In the genomic region with DNA sequence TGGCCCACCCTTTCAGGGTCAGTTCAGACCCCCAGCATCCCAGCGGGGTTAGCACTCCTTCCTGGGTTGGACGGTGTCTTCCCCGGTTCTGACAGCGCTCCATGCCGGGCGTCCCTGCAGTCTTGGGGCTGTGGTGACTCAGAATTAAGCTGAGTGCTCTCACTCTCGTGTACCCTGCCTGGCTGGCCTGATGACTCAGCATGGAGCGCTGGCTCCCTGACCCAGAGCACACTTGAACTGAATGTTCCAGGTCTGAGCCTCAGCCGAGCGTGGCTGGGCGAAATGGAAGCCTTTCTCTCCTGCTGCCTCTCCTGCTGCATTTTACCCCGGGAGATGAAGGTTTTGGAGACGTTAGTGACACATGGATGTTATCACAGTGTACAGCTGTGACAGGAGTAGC, we compare ENCODE assay signal across 9 cellular contexts. TPM values are rescaled to one million over a fixed set of nuclear protein-coding genes. Genes with fewer than 3 reads are reported as not detected.
DNase-seq lines count a peak whose midpoint lies in the region; ATAC-seq, FAIRE-seq and TF ChIP-seq lines count a peak whose summit lies in the region.
"Had no signal": no experiment of that assay in that cellular context is flagged by ENCODE, and none has a peak within 500 bp of the region (broad histone marks: within the 10 kb centered on the region; RNA-seq: fewer than 3 reads in every experiment).

No MANE protein-coding gene starts in this region.

- peaks cover 57% of the 10 kb centered on the region for H3K4me1 Mint-ChIP-seq in activated naive CD8-positive, alpha-beta T cell treated with anti-CD3 and anti-CD28 coated beads, Interleukin-2, amount 50 U/mL, for 24 hours

- H3K27me3 ChIP-seq in HCT116 (ENCODE audit: insufficient read depth, low read length) (no peaks in the 10 kb centered on the region), ascending aorta (no peaks in the 10 kb centered on the region), right cardiac atrium (ENCODE audit: control insufficient read depth, insufficient read depth) (no peaks in the 10 kb centered on the region), gastrocnemius medialis (no peaks in the 10 kb centered on the region)

- in situ Hi-C loops in gastrocnemius medialis (cut with MboI; ENCODE audit: low sequenced_read_pairs in 4 of 4) = loop anchor here in 1 of 4 donors (10.0 kb wide), 1 partner anchor 63 kb away; a partner anchor contains a TSS

- H3K36me3 ChIP-seq in HCT116 (ENCODE audit: control insufficient read depth in 1 of 2, insufficient read depth in 2 of 2, low read length in 2 of 2) = peaks cover 10 to 51% of the 10 kb centered on the region in 2 experiments; a peak in 3 of 4 replicates
- H3K36me3 ChIP-seq in ascending aorta = peaks cover 0 to 13% of the 10 kb centered on the region in 2 donors
- H3K36me3 ChIP-seq in gastrocnemius medialis = no peaks in the 10 kb centered on the region

- H3K9me3 Mint-ChIP-seq in activated naive CD8-positive, alpha-beta T cell treated with anti-CD3 and anti-CD28 coated beads, Interleukin-2, amount 50 U/mL, for 24 hours = no peaks in the 10 kb centered on the region
- H3K9me3 Mint-ChIP-seq: activated naive CD8-positive, alpha-beta T cell treated with anti-CD3 and anti-CD28 coated beads, Interleukin-2, amount 10 ng/mL, durations not matched to agents 7 days and 5 days had no signal

- intact Hi-C loops in HCT116 (cut with micrococcal nuclease) = loop anchor here (2.0 kb wide), 1 partner anchor 61 kb away; a partner anchor contains a TSS
- intact Hi-C loops in ascending aorta (cut with DNase I) = loop anchor here (10.0 kb wide), 2 partner anchors 453 to 903 kb away; a partner anchor contains a TSS
- intact Hi-C loops in right cardiac atrium (cut with DNase I) = no loop called here
- intact Hi-C loops in gastrocnemius medialis (cut with DNase I; ENCODE audit: low total_unique reads) = loop anchor here (1.0 to 10.0 kb wide), 2 partner anchors 9 to 633 kb away; a partner anchor contains a TSS

- RAD21 ChIA-PET in HCT116 (lab: Charles Lee; ENCODE audit: low non-redundant PET in 1 of 2, low total read pairs in 2 of 2, uncharacterized antibody in 2 of 2, unreplicated experiment in 2 of 2) = interaction anchor here in 1 of 2 experiments (1.7 kb wide), 1 partner anchor 9 kb away, joined by 4 read pairs; no protein-coding TSS in a partner anchor

- no peak for TF ChIP-seq RAD21 in HCT116 (IDR thresholded peaks at IDR 0.05; ENCODE audit: low read depth)

- H3K4me1 ChIP-seq in HCT116 (ENCODE audit: control insufficient read depth in 1 of 2, insufficient read depth in 2 of 2, low read length in 2 of 2) (peaks cover 40 to 83% of the 10 kb centered on the region in 2 experiments), ascending aorta (peaks cover 36 to 76% of the 10 kb centered on the region in 2 donors), right cardiac atrium (ENCODE audit: control insufficient read depth, insufficient read depth, low read length) (peaks cover 21% of the 10 kb centered on the region), gastrocnemius medialis (peaks cover 91 to 95% of the 10 kb centered on the region in 2 donors)

- H3K27ac ChIP-seq in HCT116 (ENCODE audit: low read depth, low read length) (peak overlapping the region; percentile 79), ascending aorta (peak overlapping the region; percentile 80 to 99), right cardiac atrium (ENCODE audit: low read length) (peak overlapping the region; percentile 89), gastrocnemius medialis (peak overlapping the region; percentile 91 to 99 (median 97))

- DNase-seq in A172 (ENCODE audit: low spot score) = peak; percentile 94
- DNase-seq in HCT116 (ENCODE audit: low read depth, low spot score) = peak; percentile 72
- peak; percentile 70 to 92 for DNase-seq in ascending aorta (ENCODE audit: low spot score in 2 of 2)
- DNase-seq in right cardiac atrium = peak; percentile 88 to 93 (median 91)
- peak; percentile 91 to 94 for DNase-seq in gastrocnemius medialis
- DNase-seq in GM12891 (ENCODE audit: insufficient read length, low spot score) = no peak
- no peak for DNase-seq in activated naive CD8-positive, alpha-beta T cell treated with anti-CD3 and anti-CD28 coated beads, Interleukin-2, amount 50 U/mL, for 24 hours
- no peak for DNase-seq in NCI-H446 treated with DMSO at 0.1 percent for 48 hours (lab: John Stamatoyannopoulos, UW)
- DNase-seq: activated naive CD8-positive, alpha-beta T cell treated with anti-CD3 and anti-CD28 coated beads, Interleukin-2, amount 10 ng/mL, durations not matched to agents 7 days and 5 days had no signal

- H3K79me2 ChIP-seq in HCT116 (ENCODE audit: insufficient read depth, low read length) = peaks cover 100% of the 10 kb centered on the region

- WGBS in right cardiac atrium = 29% methylated on average over 13 of the region's 13 CpGs

- H3K9me2 ChIP-seq in HCT116 (ENCODE audit: insufficient read depth) = no peaks in the 10 kb centered on the region

- BruUV-seq in HCT116 (replicated peaks; lab: Mats Ljungman, UMichigan) = no TSS peak

- H3K9me3 ChIP-seq in HCT116 (ENCODE audit: control insufficient read depth in 1 of 2, insufficient read depth in 1 of 2, low read depth in 1 of 2, low read length in 2 of 2) = 0 out of 4 replicates have a peak, but pooled peaks cover 0 to 3% of the 10 kb centered on the region in 2 experiments
- H3K9me3 ChIP-seq in ascending aorta = no peaks in the 10 kb centered on the region
- H3K9me3 ChIP-seq in right cardiac atrium (ENCODE audit: control insufficient read depth, low read length) = no peaks in the 10 kb centered on the region
- no peaks in the 10 kb centered on the region for H3K9me3 ChIP-seq in gastrocnemius medialis

- H3K9ac ChIP-seq in HCT116 (ENCODE audit: low read length) = peak overlapping the region; percentile 60

- no peak for FAIRE-seq in GM12891 (lab: Jason Lieb, UNC)

- no peak overlapping the region for H3K4me3 Mint-ChIP-seq in activated naive CD8-positive, alpha-beta T cell treated with anti-CD3 and anti-CD28 coated beads, Interleukin-2, amount 50 U/mL, for 24 hours
- H3K4me3 Mint-ChIP-seq: activated naive CD8-positive, alpha-beta T cell treated with anti-CD3 and anti-CD28 coated beads, Interleukin-2, amount 10 ng/mL, durations not matched to agents 7 days and 5 days had no signal

- peaks cover 3% of the 10 kb centered on the region; the same call in 1 of the 2 replicates for H4K20me1 ChIP-seq in HCT116 (ENCODE audit: insufficient read depth)

- no peak overlapping the region for H2AFZ ChIP-seq in HCT116 (ENCODE audit: low read depth, low read length, poor library complexity, severe bottlenecking)

- peaks cover 11% of the 10 kb centered on the region for H3K36me3 Mint-ChIP-seq in activated naive CD8-positive, alpha-beta T cell treated with anti-CD3 and anti-CD28 coated beads, Interleukin-2, amount 50 U/mL, for 24 hours (ENCODE audit: low read depth)

- H3K4me3 ChIP-seq in HCT116 (replicated peaks in 1 of 2; ENCODE audit: low read depth in 1 of 2, low read length in 2 of 2) (peak overlapping the region; percentile 12 to 42), ascending aorta (peak overlapping the region in 1 of 2 donors; percentile 47), right cardiac atrium (ENCODE audit: low read length) (no peak overlapping the region), gastrocnemius medialis (peak overlapping the region; percentile 37 to 85 (median 80))

- ATAC-seq in HCT116 (peak; percentile 98), right cardiac atrium (peak; percentile 90 to 95), gastrocnemius medialis (peak; percentile 69 to 73)
- ATAC-seq in activated naive CD8-positive, alpha-beta T cell treated with anti-CD3 and anti-CD28 coated beads, Interleukin-2, amount 50 U/mL, for 24 hours = no peak

- peak overlapping the region; percentile 83 for H3K4me2 ChIP-seq in HCT116 (ENCODE audit: low read length)

- TF ChIP-seq POLR2A in HCT116 (IDR thresholded peaks at IDR 0.05; ENCODE audit: borderline replicate concordance, extremely low read depth, insufficient read depth, insufficient read length) (no peak), gastrocnemius medialis (IDR thresholded peaks at IDR 0.05) (peak; percentile 71 to 89), GM12891 (IDR thresholded peaks at IDR 0.05; ENCODE audit: low read depth, low read length) (no peak)

- TF ChIP-seq CTCF in HCT116 (IDR thresholded peaks at IDR 0.05 in 2 of 3, conservative IDR thresholded peaks at IDR 0.05 in 1 of 3; ENCODE audit: borderline replicate concordance in 1 of 3, insufficient read depth in 1 of 3, low read depth in 2 of 3, low read length in 2 of 3) (no peak), ascending aorta (IDR thresholded peaks at IDR 0.05) (no peak), gastrocnemius medialis (IDR thresholded peaks at IDR 0.05 in 4 of 5, conservative IDR thresholded peaks at IDR 0.05 in 1 of 5) (no peak)

- no peak overlapping the region for H3K27ac Mint-ChIP-seq in activated naive CD8-positive, alpha-beta T cell treated with anti-CD3 and anti-CD28 coated beads, Interleukin-2, amount 50 U/mL, for 24 hours
- H3K27ac Mint-ChIP-seq: activated naive CD8-positive, alpha-beta T cell treated with anti-CD3 and anti-CD28 coated beads, Interleukin-2, amount 10 ng/mL, durations not matched to agents 7 days and 5 days had no signal

- POLR2A ChIA-PET in HCT116 (lab: Charles Lee) = interaction anchor here (0.8 kb wide), 1 partner anchor 8 kb away, joined by 4 read pairs; no protein-coding TSS in a partner anchor

- H3K27me3 Mint-ChIP-seq in activated naive CD8-positive, alpha-beta T cell treated with anti-CD3 and anti-CD28 coated beads, Interleukin-2, amount 50 U/mL, for 24 hours = no peaks in the 10 kb centered on the region
- H3K27me3 Mint-ChIP-seq: activated naive CD8-positive, alpha-beta T cell treated with anti-CD3 and anti-CD28 coated beads, Interleukin-2, amount 10 ng/mL, durations not matched to agents 7 days and 5 days had no signal

- CTCF ChIA-PET in HCT116 (lab: Charles Lee) = interaction anchor here (0.9 to 1.4 kb wide), 2 partner anchors 56 to 201 kb away, joined by 4 to 6 read pairs; no protein-coding TSS in a partner anchor

TF ChIP-seq in GM12891, 5 proteins besides CTCF, POLR2A, EP300 and RAD21:
- no peak for TF ChIP-seq POU2F2 (IDR thresholded peaks at IDR 0.05; ENCODE audit: low read depth, low read length)

RNA-seq across cellular contexts. Expression of a gene that starts 7.1 kb away (rescaled TPM):
- 31.0 and 39.8 TPM in 2 replicates for total RNA-seq in A172 (2014; rRNA removed; shearing (Covaris generic))
- 57.0 TPM for total RNA-seq in HCT116 (2021; ENCODE audit: unreplicated experiment)
- polyA plus RNA-seq in HCT116 (2012) = 51.9 and 56.4 TPM in 2 replicates
- total RNA-seq in ascending aorta = 88.0 TPM
- 100 to 1,000 TPM; 111 to 166 (median 139) TPM for total RNA-seq in right cardiac atrium
- 134 TPM for polyA plus RNA-seq in right cardiac atrium
- total RNA-seq in gastrocnemius medialis = 100 to 1,000 TPM; 337 to 626 (median 393) TPM
- 3.5 TPM for polyA plus RNA-seq in GM12891 (2012; ENCODE audit: low read depth, missing spikeins)

Comparison
In these comparisons a context has a peak if more than half of its experiments do, and no peak if none do; other contexts are left out.
1. DNase-seq: peak in A172 (single experiment), HCT116 (single experiment), ascending aorta (2 of 2), right cardiac atrium (3 of 3) and gastrocnemius medialis (2 of 2); none in GM12891 (single experiment), activated naive CD8-positive, alpha-beta T cell treated with anti-CD3 and anti-CD28 coated beads, Interleukin-2, amount 50 U/mL, for 24 hours (single experiment) and NCI-H446 treated with DMSO at 0.1 percent for 48 hours (single experiment).
2. POLR2A ChIP-seq: peak in gastrocnemius medialis (2 of 2); none in HCT116 (single experiment) and GM12891 (single experiment).
3. intact Hi-C loops: an anchor here in HCT116 (2.0 kb wide), ascending aorta (10.0 kb wide) and gastrocnemius medialis (1.0 to 10.0 kb wide); none called in right cardiac atrium.
4. Peak in every context shown above with its lines, with median percentiles within 50 percentile points of each other: H3K27ac ChIP-seq.